ENCODE assay signal across 16 cellular contexts in the genomic region with DNA sequence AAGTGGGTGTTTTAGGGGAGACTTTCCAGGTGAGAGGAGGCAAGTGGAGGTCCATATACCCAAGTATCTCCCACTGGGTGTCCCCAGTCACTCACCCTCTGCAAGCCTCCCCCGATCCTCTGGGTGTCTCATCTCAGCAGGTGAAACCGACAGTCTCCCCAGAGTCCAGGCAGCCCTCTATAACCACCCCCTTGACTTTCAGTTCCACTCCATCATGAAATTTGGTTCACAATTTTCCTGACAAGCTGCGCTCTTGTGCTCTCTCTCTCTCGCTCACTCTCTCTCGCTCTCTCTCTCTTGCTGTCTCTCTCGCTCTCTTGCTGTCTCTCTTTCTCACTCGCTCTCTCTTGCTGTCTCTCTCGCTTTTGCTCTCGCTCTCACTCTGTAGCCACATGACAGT. TPM values are rescaled to one million over a fixed set of nuclear protein-coding genes. Genes with fewer than 3 reads are reported as not detected.
DNase-seq lines count a peak whose midpoint lies in the region; ATAC-seq and TF ChIP-seq lines count a peak whose summit lies in the region.
"Had no signal": no experiment of that assay in that cellular context is flagged by ENCODE, and none has a peak within 500 bp of the region (broad histone marks: within the 10 kb centered on the region; RNA-seq: fewer than 3 reads in every experiment).

No MANE protein-coding gene starts in this region.

- CTCF ChIA-PET in activated CD4-positive, alpha-beta memory T cell treated with anti-CD3 and anti-CD28 coated beads for 36 hours (lab: Charles Lee): no interaction called here

- peak; percentile 10 for TF ChIP-seq CTCF in GM13976 (IDR thresholded peaks at IDR 0.05; ENCODE audit: borderline replicate concordance, control extremely low read depth, extremely low read depth, insufficient read depth, missing control alignments)

- H3K27ac Mint-ChIP-seq in activated CD4-positive, alpha-beta memory T cell treated with anti-CD3 and anti-CD28 coated beads for 36 hours: no peak overlapping the region

- intact Hi-C loops in activated CD4-positive, alpha-beta memory T cell treated with anti-CD3 and anti-CD28 coated beads for 36 hours (cut with micrococcal nuclease): no loop called here

- peaks cover 16% of the 10 kb centered on the region for H3K36me3 Mint-ChIP-seq in activated CD4-positive, alpha-beta memory T cell treated with anti-CD3 and anti-CD28 coated beads for 36 hours

- in situ Hi-C loops in GM13976 (cut with MboI; ENCODE audit: low sequenced_read_pairs, unreplicated experiment): no loop called here

- ATAC-seq in GM19351 (IDR thresholded peaks at IDR 0.05; ENCODE audit: unreplicated experiment) (peak; percentile 78), HG02981 (IDR thresholded peaks at IDR 0.05; ENCODE audit: unreplicated experiment) (peak; percentile 62), left lobe of liver (peak; percentile 33), GM18870 (IDR thresholded peaks at IDR 0.05; ENCODE audit: unreplicated experiment) (no peak)

- H3K9me3 Mint-ChIP-seq in activated CD4-positive, alpha-beta memory T cell treated with anti-CD3 and anti-CD28 coated beads for 36 hours: peaks cover 13% of the 10 kb centered on the region

- peak; percentile 78 for DNase-seq in GM13976 (ENCODE audit: low spot score)
- DNase-seq in left lobe of liver (ENCODE audit: low spot score): no peak
- DNase-seq in NCI-H187 treated with DMSO at 0.1 percent for 48 hours (lab: John Stamatoyannopoulos, UW): no peak
- DNase-seq in activated CD4-positive, alpha-beta memory T cell treated with anti-CD3 and anti-CD28 coated beads for 36 hours: no peak
- DNase-seq in DMS53 treated with DMSO at 0.1 percent for 48 hours (lab: John Stamatoyannopoulos, UW; ENCODE audit: unreplicated experiment): no peak
- DNase-seq: activated CD4-positive, alpha-beta T cell treated with anti-CD3 and anti-CD28 coated beads, Interleukin-2, amount 50 U/mL, for 48 hours; activated gamma-delta T cell treated with Interleukin-2 at 50 U/mL for 16 hours; DMS79; effector memory CD4-positive, alpha-beta T cell; mammary epithelial cell; NCI-H2081 treated with DMSO at 0.1 percent for 48 hours; stimulated activated CD4-positive, alpha-beta T cell treated with anti-CD3 and anti-CD28 coated beads, Interleukin-4, amount 100 ng/mL, for 4 hours; stimulated activated naive CD4-positive, alpha-beta T cell treated with Interleukin-2 at 50 U/mL for 16 hours had no signal

- no peak overlapping the region for H3K4me3 Mint-ChIP-seq in activated CD4-positive, alpha-beta memory T cell treated with anti-CD3 and anti-CD28 coated beads for 36 hours

- H3K4me1 Mint-ChIP-seq in activated CD4-positive, alpha-beta memory T cell treated with anti-CD3 and anti-CD28 coated beads for 36 hours (ENCODE audit: low read depth): peaks cover 12% of the 10 kb centered on the region

- POLR2A ChIA-PET in activated CD4-positive, alpha-beta memory T cell treated with anti-CD3 and anti-CD28 coated beads for 36 hours (lab: Charles Lee): no interaction called here

- H3K27me3 Mint-ChIP-seq in activated CD4-positive, alpha-beta memory T cell treated with anti-CD3 and anti-CD28 coated beads for 36 hours: no peaks in the 10 kb centered on the region

RNA-seq across cellular contexts. Expression of a gene that starts 8.1 kb away (rescaled TPM):
- 8.4 TPM for total RNA-seq in left lobe of liver
- 10 to 100 TPM; 18.8 to 20.7 TPM for total RNA-seq in activated CD4-positive, alpha-beta memory T cell treated with anti-CD3 and anti-CD28 coated beads for 36 hours
